Comparison of ENCODE assay signal across 1 cellular context in genomic region chr6:167501831-167502385, GRCh38.
TF ChIP-seq lines count a peak whose summit lies in the region.

No MANE protein-coding gene starts in this region.

TF ChIP-seq in HepG2, 621 proteins besides CTCF, POLR2A, EP300 and RAD21 (continued from another document and continues in another):
- TF ChIP-seq ZHX1 (CRISPR knock-in tag; IDR thresholded peaks at IDR 0.05; ENCODE audit: low read depth) (0 out of 2 replicates have a peak, but pooled peaks have one; percentile 37), JUN (CRISPR knock-in tag; IDR thresholded peaks at IDR 0.05) (no peak), ZNF292 (CRISPR knock-in tag; IDR thresholded peaks at IDR 0.05; ENCODE audit: borderline replicate concordance, low read depth) (peak; percentile 65; the same call in 1 of the 2 replicates), POLR2AphosphoS2 (IDR thresholded peaks at IDR 0.05; ENCODE audit: low read depth, low read length) (no peak), TBL1XR1 (IDR thresholded peaks at IDR 0.05; ENCODE audit: borderline replicate concordance, low read length, partially characterized antibody) (peak; percentile 28), ZNF318 (CRISPR knock-in tag; IDR thresholded peaks at IDR 0.05) (0 out of 2 replicates have a peak, but pooled peaks have one; percentile 47), PRDM10 (CRISPR knock-in tag; IDR thresholded peaks at IDR 0.05; ENCODE audit: low read depth) (0 out of 2 replicates have a peak, but pooled peaks have one; percentile 47), BCL6 (CRISPR knock-in tag; IDR thresholded peaks at IDR 0.05) (peak; percentile 45), HES4 (CRISPR knock-in tag; IDR thresholded peaks at IDR 0.05; ENCODE audit: borderline replicate concordance) (no peak), KDM2A (CRISPR knock-in tag; IDR thresholded peaks at IDR 0.05; ENCODE audit: borderline replicate concordance, low read depth) (peak; percentile 53; the same call in 1 of the 2 replicates), BHLHE40 (IDR thresholded peaks at IDR 0.05; ENCODE audit: low read length) (peak; percentile 5; the same call in 1 of the 2 replicates), RELA (CRISPR knock-in tag; IDR thresholded peaks at IDR 0.05) (no peak), GATAD2A (CRISPR knock-in tag; IDR thresholded peaks at IDR 0.05) (peak; percentile 65), KDM5B (CRISPR knock-in tag; IDR thresholded peaks at IDR 0.05; ENCODE audit: borderline replicate concordance) (peak; percentile 37; the same call in 1 of the 2 replicates), MIER3 (CRISPR knock-in tag; IDR thresholded peaks at IDR 0.05; ENCODE audit: borderline replicate concordance) (peak; percentile 80; the same call in 1 of the 2 replicates), LCORL (IDR thresholded peaks at IDR 0.05) (no peak), LCORL (CRISPR knock-in tag; IDR thresholded peaks at IDR 0.05) (peak; percentile 77; the same call in 1 of the 2 replicates), ZNF333 (CRISPR knock-in tag; IDR thresholded peaks at IDR 0.05; ENCODE audit: borderline replicate concordance) (0 out of 2 replicates have a peak, but pooled peaks have one; percentile 71), FOXA3 (CRISPR knock-in tag; IDR thresholded peaks at IDR 0.05) (peak; percentile 57; the same call in 1 of the 2 replicates), CEBPG (CRISPR knock-in tag; IDR thresholded peaks at IDR 0.05) (peak; percentile 68; the same call in 1 of the 2 replicates), TBX2 (CRISPR knock-in tag; IDR thresholded peaks at IDR 0.05; ENCODE audit: borderline replicate concordance) (peak; percentile 69), MAZ (IDR thresholded peaks at IDR 0.05; ENCODE audit: borderline replicate concordance, low read depth, low read length) (no peak), MAZ (CRISPR knock-in tag; IDR thresholded peaks at IDR 0.05; ENCODE audit: low read depth) (0 out of 2 replicates have a peak, but pooled peaks have one; percentile 60), REPIN1 (CRISPR knock-in tag; IDR thresholded peaks at IDR 0.05; ENCODE audit: borderline replicate concordance, low read depth) (peak; percentile 51; the same call in 1 of the 2 replicates), RBM39 (IDR thresholded peaks at IDR 0.05; ENCODE audit: low read depth, low read length, poor library complexity, severe bottlenecking) (peak; percentile 11), RCOR2 (CRISPR knock-in tag; IDR thresholded peaks at IDR 0.05) (0 out of 2 replicates have a peak, but pooled peaks have one; percentile 37), ZNF788 (CRISPR knock-in tag; IDR thresholded peaks at IDR 0.05; ENCODE audit: borderline replicate concordance) (peak; percentile 75; the same call in 1 of the 2 replicates), ZSCAN22 (CRISPR knock-in tag; IDR thresholded peaks at IDR 0.05) (no peak), MZF1 (CRISPR knock-in tag; IDR thresholded peaks at IDR 0.05; ENCODE audit: borderline replicate concordance) (no peak), SMAD1 (CRISPR knock-in tag; IDR thresholded peaks at IDR 0.05; ENCODE audit: borderline replicate concordance, low read depth) (peak; percentile 54; the same call in 1 of the 2 replicates), KMT2A (CRISPR knock-in tag; IDR thresholded peaks at IDR 0.05) (0 out of 2 replicates have a peak, but pooled peaks have one; percentile 31), ZBTB1 (CRISPR knock-in tag; IDR thresholded peaks at IDR 0.05; ENCODE audit: borderline replicate concordance) (no peak), ZMYM4 (CRISPR knock-in tag; IDR thresholded peaks at IDR 0.05) (peak; percentile 69; the same call in 1 of the 2 replicates), NCOA2 (CRISPR knock-in tag; IDR thresholded peaks at IDR 0.05) (0 out of 2 replicates have a peak, but pooled peaks have one; percentile 28), STAG1 (CRISPR knock-in tag; IDR thresholded peaks at IDR 0.05) (peak; percentile 96), ZFP36L1 (CRISPR knock-in tag; IDR thresholded peaks at IDR 0.05) (no peak)
- TF ChIP-seq, protein P1, sequence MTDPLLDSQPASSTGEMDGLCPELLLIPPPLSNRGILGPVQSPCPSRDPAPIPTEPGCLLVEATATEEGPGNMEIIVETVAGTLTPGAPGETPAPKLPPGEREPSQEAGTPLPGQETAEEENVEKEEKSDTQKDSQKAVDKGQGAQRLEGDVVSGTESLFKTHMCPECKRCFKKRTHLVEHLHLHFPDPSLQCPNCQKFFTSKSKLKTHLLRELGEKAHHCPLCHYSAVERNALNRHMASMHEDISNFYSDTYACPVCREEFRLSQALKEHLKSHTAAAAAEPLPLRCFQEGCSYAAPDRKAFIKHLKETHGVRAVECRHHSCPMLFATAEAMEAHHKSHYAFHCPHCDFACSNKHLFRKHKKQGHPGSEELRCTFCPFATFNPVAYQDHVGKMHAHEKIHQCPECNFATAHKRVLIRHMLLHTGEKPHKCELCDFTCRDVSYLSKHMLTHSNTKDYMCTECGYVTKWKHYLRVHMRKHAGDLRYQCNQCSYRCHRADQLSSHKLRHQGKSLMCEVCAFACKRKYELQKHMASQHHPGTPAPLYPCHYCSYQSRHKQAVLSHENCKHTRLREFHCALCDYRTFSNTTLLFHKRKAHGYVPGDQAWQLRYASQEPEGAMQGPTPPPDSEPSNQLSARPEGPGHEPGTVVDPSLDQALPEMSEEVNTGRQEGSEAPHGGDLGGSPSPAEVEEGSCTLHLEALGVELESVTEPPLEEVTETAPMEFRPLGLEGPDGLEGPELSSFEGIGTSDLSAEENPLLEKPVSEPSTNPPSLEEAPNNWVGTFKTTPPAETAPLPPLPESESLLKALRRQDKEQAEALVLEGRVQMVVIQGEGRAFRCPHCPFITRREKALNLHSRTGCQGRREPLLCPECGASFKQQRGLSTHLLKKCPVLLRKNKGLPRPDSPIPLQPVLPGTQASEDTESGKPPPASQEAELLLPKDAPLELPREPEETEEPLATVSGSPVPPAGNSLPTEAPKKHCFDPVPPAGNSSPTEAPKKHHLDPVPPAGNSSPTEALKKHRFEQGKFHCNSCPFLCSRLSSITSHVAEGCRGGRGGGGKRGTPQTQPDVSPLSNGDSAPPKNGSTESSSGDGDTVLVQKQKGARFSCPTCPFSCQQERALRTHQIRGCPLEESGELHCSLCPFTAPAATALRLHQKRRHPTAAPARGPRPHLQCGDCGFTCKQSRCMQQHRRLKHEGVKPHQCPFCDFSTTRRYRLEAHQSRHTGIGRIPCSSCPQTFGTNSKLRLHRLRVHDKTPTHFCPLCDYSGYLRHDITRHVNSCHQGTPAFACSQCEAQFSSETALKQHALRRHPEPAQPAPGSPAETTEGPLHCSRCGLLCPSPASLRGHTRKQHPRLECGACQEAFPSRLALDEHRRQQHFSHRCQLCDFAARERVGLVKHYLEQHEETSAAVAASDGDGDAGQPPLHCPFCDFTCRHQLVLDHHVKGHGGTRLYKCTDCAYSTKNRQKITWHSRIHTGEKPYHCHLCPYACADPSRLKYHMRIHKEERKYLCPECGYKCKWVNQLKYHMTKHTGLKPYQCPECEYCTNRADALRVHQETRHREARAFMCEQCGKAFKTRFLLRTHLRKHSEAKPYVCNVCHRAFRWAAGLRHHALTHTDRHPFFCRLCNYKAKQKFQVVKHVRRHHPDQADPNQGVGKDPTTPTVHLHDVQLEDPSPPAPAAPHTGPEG (CRISPR knock-in tag; IDR thresholded peaks at IDR 0.05), result no peak
